In genomic region chr12:34605955-34606748, GRCh38 we compare ENCODE assay signal across 17 cellular contexts.
A peak's percentile ranks its signal among the peaks of the same experiment; 100 is the strongest.
DNase-seq lines count a peak whose midpoint lies in the region; ATAC-seq, FAIRE-seq and TF ChIP-seq lines count a peak whose summit lies in the region.
"Had no signal": no experiment of that assay in that cellular context is flagged by ENCODE, and none has a peak within 500 bp of the region (broad histone marks: within the 10 kb centered on the region; RNA-seq: fewer than 3 reads in every experiment).

No MANE protein-coding gene starts in this region.

- in situ Hi-C loops in HepG2 (cut with HindIII; ENCODE audit: extremely low pct_ligation_motif_present, low pct_unique_long_range_greater_than_20kb) = no loop called here

- ATAC-seq in right lobe of liver (no peak), HepG2 (no peak)
- ATAC-seq in activated T-helper 17 cell treated with anti-CD3 and anti-CD28 coated beads, Interleukin-2, amount 50 U/mL, for 72 hours (replicated peaks) = no peak

- H4K20me1 ChIP-seq in HepG2 (ENCODE audit: insufficient read depth, low read length) = no peaks in the 10 kb centered on the region

- H3K4me1 ChIP-seq in right lobe of liver = no peaks in the 10 kb centered on the region
- no peaks in the 10 kb centered on the region for H3K4me1 ChIP-seq in HepG2 (ENCODE audit: insufficient read depth, low read length)
- H3K4me1 ChIP-seq: BE2C had no signal

- TF ChIP-seq RAD21 in HepG2 (CRISPR knock-in tag; IDR thresholded peaks at IDR 0.05) = no peak

- H3K27me3 Mint-ChIP-seq in activated T-helper 17 cell treated with anti-CD3 and anti-CD28 coated beads, Interleukin-2, amount 50 U/mL, for 72 hours = no peaks in the 10 kb centered on the region
- H3K27me3 Mint-ChIP-seq in endothelial cell (ENCODE audit: unreplicated experiment) = peaks cover under 1% of the 10 kb centered on the region
- H3K27me3 Mint-ChIP-seq: CD4-positive, alpha-beta memory T cell had no signal

- no peak overlapping the region for H3K9ac ChIP-seq in HepG2 (ENCODE audit: insufficient read depth, low read depth, low read length)
- H3K9ac ChIP-seq: KMS-11 had no signal

- H3K4me1 Mint-ChIP-seq in activated T-helper 17 cell treated with anti-CD3 and anti-CD28 coated beads, Interleukin-2, amount 50 U/mL, for 72 hours = no peaks in the 10 kb centered on the region
- no peaks in the 10 kb centered on the region for H3K4me1 Mint-ChIP-seq in endothelial cell (ENCODE audit: unreplicated experiment)
- H3K4me1 Mint-ChIP-seq: CD4-positive, alpha-beta memory T cell had no signal

- H3K27me3 ChIP-seq in right lobe of liver = no peaks in the 10 kb centered on the region
- no peaks in the 10 kb centered on the region for H3K27me3 ChIP-seq in HepG2 (ENCODE audit: control insufficient read depth in 1 of 2, insufficient read depth in 2 of 2, low read length in 2 of 2)
- H3K27me3 ChIP-seq: BE2C had no signal

- H3K27ac Mint-ChIP-seq in activated T-helper 17 cell treated with anti-CD3 and anti-CD28 coated beads, Interleukin-2, amount 50 U/mL, for 72 hours = no peak overlapping the region
- H3K27ac Mint-ChIP-seq in endothelial cell (ENCODE audit: unreplicated experiment) = no peak overlapping the region

- H2AFZ ChIP-seq in HepG2 (ENCODE audit: low read length) = no peak overlapping the region

- no peak for TF ChIP-seq CTCF in right lobe of liver (IDR thresholded peaks at IDR 0.05)
- no peak for TF ChIP-seq CTCF in HepG2 (CRISPR knock-in tag; IDR thresholded peaks at IDR 0.05)
- TF ChIP-seq CTCF in coronary artery (IDR thresholded peaks at IDR 0.05) = no peak
- no peak for TF ChIP-seq CTCF in endothelial cell (IDR thresholded peaks at IDR 0.05; ENCODE audit: unreplicated experiment)

- intact Hi-C loops in right lobe of liver (cut with DNase I) = no loop called here
- intact Hi-C loops in HepG2 (cut with micrococcal nuclease; ENCODE audit: unreplicated experiment) = no loop called here
- intact Hi-C loops in posterior vena cava (cut with DNase I) = no loop called here

- H3K9me3 ChIP-seq in right lobe of liver (no peaks in the 10 kb centered on the region), HepG2 (ENCODE audit: low read length) (peaks cover 72% of the 10 kb centered on the region)
- H3K9me3 ChIP-seq: BE2C had no signal

- CTCF ChIA-PET in HepG2 (lab: Yijun Ruan, JAX; ENCODE audit: low intra/inter-chr PET ratio, low total read pairs) = no interaction called here

- no peaks in the 10 kb centered on the region for H3K36me3 Mint-ChIP-seq in activated T-helper 17 cell treated with anti-CD3 and anti-CD28 coated beads, Interleukin-2, amount 50 U/mL, for 72 hours (ENCODE audit: low read depth)
- H3K36me3 Mint-ChIP-seq in endothelial cell (ENCODE audit: low read depth, unreplicated experiment) = peaks cover 3% of the 10 kb centered on the region
- H3K36me3 Mint-ChIP-seq: CD4-positive, alpha-beta memory T cell had no signal

- peaks cover 15% of the 10 kb centered on the region for H3K9me3 Mint-ChIP-seq in activated T-helper 17 cell treated with anti-CD3 and anti-CD28 coated beads, Interleukin-2, amount 50 U/mL, for 72 hours
- peaks cover 26% of the 10 kb centered on the region for H3K9me3 Mint-ChIP-seq in endothelial cell (ENCODE audit: unreplicated experiment)

- H3K27ac ChIP-seq in right lobe of liver (no peak overlapping the region), HepG2 (ENCODE audit: extremely low read length, insufficient read depth, low read length) (no peak overlapping the region), coronary artery (no peak overlapping the region)
- H3K27ac ChIP-seq: KMS-11 had no signal

- DNase-seq in right lobe of liver (peak in 2 of 3 donors; percentile 6 to 26), HepG2 (ENCODE audit: low spot score) (no peak), coronary artery (ENCODE audit: low spot score) (peak; percentile 57), posterior vena cava (ENCODE audit: low spot score) (peak; percentile 42), endothelial cell (ENCODE audit: low spot score) (no peak), NCI-H2107 treated with DMSO at 0.1 percent for 48 hours (lab: John Stamatoyannopoulos, UW; ENCODE audit: unreplicated experiment) (no peak)
- DNase-seq: ACHN; BE2C; CD4-positive, alpha-beta memory T cell; GF-D8; NCI-H1092; NCI-H1694; NCI-H2107; NCI-H748 treated with DMSO at 0.1 percent for 48 hours; SHP77 had no signal

- TF ChIP-seq EP300 in HepG2 (IDR thresholded peaks at IDR 0.05; ENCODE audit: low read depth in 2 of 2, low read length in 2 of 2) = no peak
- TF ChIP-seq EP300 in HepG2 (CRISPR knock-in tag; IDR thresholded peaks at IDR 0.05; ENCODE audit: borderline replicate concordance) = no peak

- H3K4me3 Mint-ChIP-seq in activated T-helper 17 cell treated with anti-CD3 and anti-CD28 coated beads, Interleukin-2, amount 50 U/mL, for 72 hours = no peak overlapping the region
- no peak overlapping the region for H3K4me3 Mint-ChIP-seq in endothelial cell (ENCODE audit: unreplicated experiment)
- H3K4me3 Mint-ChIP-seq: CD4-positive, alpha-beta memory T cell had no signal

- TF ChIP-seq POLR2A in right lobe of liver (IDR thresholded peaks at IDR 0.05) (no peak), HepG2 (IDR thresholded peaks at IDR 0.05; ENCODE audit: insufficient read depth in 1 of 2, low read depth in 2 of 2, low read length in 2 of 2) (no peak)

- no TSS peak for BruUV-seq in HepG2 (replicated peaks; lab: Mats Ljungman, UMichigan)

- H3K4me2 ChIP-seq in HepG2 (ENCODE audit: low read depth, low read length) = no peak overlapping the region
- H3K4me2 ChIP-seq: KMS-11 had no signal

- H3K79me2 ChIP-seq in HepG2 (ENCODE audit: insufficient read depth, low read length) = no peaks in the 10 kb centered on the region

- no peak overlapping the region for H3K4me3 ChIP-seq in right lobe of liver
- H3K4me3 ChIP-seq in HepG2 (replicated peaks in 1 of 3; ENCODE audit: insufficient read depth in 1 of 3, low read depth in 2 of 3, low read length in 3 of 3) = no peak overlapping the region
- no peak overlapping the region for H3K4me3 ChIP-seq in coronary artery

- 51% methylated on average over 20 of the region's 27 CpGs for WGBS in right lobe of liver (ENCODE audit: insufficient coverage, low coverage, low lambda C conversion rate, missing lambda C conversion rate)
- WGBS in HepG2 (ENCODE audit: low lambda C conversion rate) = 25% methylated on average over 22 of the region's 27 CpGs

- POLR2A ChIA-PET in HepG2 (lab: Yijun Ruan, JAX) = no interaction called here

- no peaks in the 10 kb centered on the region for H3K36me3 ChIP-seq in right lobe of liver
- no peaks in the 10 kb centered on the region for H3K36me3 ChIP-seq in HepG2 (replicated peaks in 1 of 2; ENCODE audit: control insufficient read depth in 1 of 2, insufficient read depth in 2 of 2, low read length in 2 of 2)
- H3K36me3 ChIP-seq: BE2C had no signal

- no peak for FAIRE-seq in HepG2 (lab: Jason Lieb, UNC)

TF ChIP-seq in HepG2, 621 proteins besides CTCF, POLR2A, EP300 and RAD21 (continues in another document):
- TF ChIP-seq MTERF4 (CRISPR knock-in tag; IDR thresholded peaks at IDR 0.05) (no peak), AFF4 (CRISPR knock-in tag; IDR thresholded peaks at IDR 0.05) (no peak), MAX (IDR thresholded peaks at IDR 0.05) (no peak), ZNF30 (CRISPR knock-in tag; IDR thresholded peaks at IDR 0.05) (no peak), SNAI1 (CRISPR knock-in tag; IDR thresholded peaks at IDR 0.05; ENCODE audit: borderline replicate concordance) (no peak), FOSL1 (CRISPR knock-in tag; IDR thresholded peaks at IDR 0.05; ENCODE audit: borderline replicate concordance) (no peak), SALL1 (CRISPR knock-in tag; IDR thresholded peaks at IDR 0.05) (no peak), BHLHE40 (IDR thresholded peaks at IDR 0.05; ENCODE audit: low read length) (no peak), ZNF746 (CRISPR knock-in tag; IDR thresholded peaks at IDR 0.05) (no peak), ZFP36L2 (CRISPR knock-in tag; IDR thresholded peaks at IDR 0.05) (no peak), DMAP1 (CRISPR knock-in tag; IDR thresholded peaks at IDR 0.05) (no peak), ZSCAN20 (CRISPR knock-in tag; IDR thresholded peaks at IDR 0.05; ENCODE audit: borderline replicate concordance) (no peak), ATM (IDR thresholded peaks at IDR 0.05; ENCODE audit: borderline replicate concordance) (no peak)

Comparison
In these comparisons a context has a peak if more than half of its experiments do, and no peak if none do; other contexts are left out.
1. DNase-seq: peak in right lobe of liver (2 of 3), coronary artery (single experiment) and posterior vena cava (single experiment); none in HepG2 (single experiment), endothelial cell (single experiment) and NCI-H2107 treated with DMSO at 0.1 percent for 48 hours (single experiment).